In the genomic region with DNA sequence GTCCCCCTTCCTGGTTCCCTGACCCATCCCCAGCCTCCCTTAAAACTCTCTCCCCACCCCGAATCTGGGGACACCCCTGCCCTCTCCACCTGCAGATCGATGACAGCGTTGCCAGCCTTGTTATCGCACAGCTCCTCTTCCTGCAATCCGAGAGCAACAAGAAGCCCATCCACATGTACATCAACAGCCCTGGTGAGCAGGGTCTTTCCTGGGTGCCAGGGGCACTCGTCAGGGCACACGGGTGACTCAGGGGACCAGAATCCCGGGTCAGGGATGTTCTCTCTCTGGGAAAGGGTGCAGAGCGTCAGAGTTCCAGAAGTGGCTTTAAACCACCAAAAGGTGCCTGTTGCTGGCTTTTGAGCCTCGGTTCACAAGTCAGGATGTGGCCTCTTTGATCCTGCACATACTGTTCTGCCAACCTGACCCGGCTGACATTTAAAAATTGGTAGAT, we compare ENCODE assay signal across 8 cellular contexts. TPM values are rescaled to one million over a fixed set of nuclear protein-coding genes. Genes with fewer than 3 reads are reported as not detected.
DNase-seq lines count a peak whose midpoint lies in the region; ATAC-seq and TF ChIP-seq lines count a peak whose summit lies in the region.

No MANE protein-coding gene starts in this region.

- H3K9me3 ChIP-seq in SJCRH30 (replicated peaks): no peaks in the 10 kb centered on the region

- peak overlapping the region; percentile 79 for H3K4me3 Mint-ChIP-seq in Calu3 (ENCODE audit: low read depth, unreplicated experiment)
- H3K4me3 Mint-ChIP-seq in nephron: peak overlapping the region; percentile 89 to 94 (median 93)

- H3K4me1 Mint-ChIP-seq in Calu3 (ENCODE audit: low read depth, unreplicated experiment) (peaks cover 7% of the 10 kb centered on the region), nephron (peaks cover 18% of the 10 kb centered on the region)

- DNase-seq in Calu3: no peak
- DNase-seq in SJCRH30: no peak
- DNase-seq in coronary artery (ENCODE audit: low spot score): no peak
- DNase-seq in T1000 (lab: John Stamatoyannopoulos, UW): no peak
- no peak for DNase-seq in iPS-NIHi11 (ENCODE audit: low spot score)
- DNase-seq in middle frontal gyrus (ENCODE audit: extremely low spot score, low spot score): no peak

- H3K27ac Mint-ChIP-seq in Calu3 (ENCODE audit: unreplicated experiment) (peak overlapping the region; percentile 58), nephron (peak overlapping the region; percentile 77 to 82 (median 80))

- no peaks in the 10 kb centered on the region for H3K27me3 Mint-ChIP-seq in Calu3 (ENCODE audit: unreplicated experiment)
- H3K27me3 Mint-ChIP-seq in nephron (ENCODE audit: low read depth): peaks cover 3% of the 10 kb centered on the region

- no TSS peak for BruUV-seq in Calu3 (replicated peaks; lab: Mats Ljungman, UMichigan)

- ATAC-seq in GM21360 (IDR thresholded peaks at IDR 0.05; ENCODE audit: unreplicated experiment): no peak

- intact Hi-C loops in Calu3 (cut with micrococcal nuclease; ENCODE audit: unreplicated experiment): no loop called here

- H3K27me3 ChIP-seq in SJCRH30: no peaks in the 10 kb centered on the region

- peaks cover 41% of the 10 kb centered on the region for H3K36me3 Mint-ChIP-seq in Calu3 (ENCODE audit: insufficient read depth, unreplicated experiment)
- H3K36me3 Mint-ChIP-seq in nephron (ENCODE audit: low read depth): peaks cover 31% of the 10 kb centered on the region

- H3K4me1 ChIP-seq in SJCRH30: 0 out of 2 replicates have a peak, but pooled peaks cover 3% of the 10 kb centered on the region

- peak overlapping the region; percentile 94 for H3K4me3 ChIP-seq in SJCRH30
- H3K4me3 ChIP-seq in coronary artery: peak overlapping the region; percentile 98

- TF ChIP-seq CTCF in Calu3 (IDR thresholded peaks at IDR 0.05; ENCODE audit: unreplicated experiment) (no peak), coronary artery (IDR thresholded peaks at IDR 0.05) (no peak), nephron (IDR thresholded peaks at IDR 0.05; ENCODE audit: unreplicated experiment in 3 of 3) (no peak)

- CTCF ChIA-PET in Calu3 (lab: Charles Lee): no interaction called here

- no peaks in the 10 kb centered on the region for H3K9me3 Mint-ChIP-seq in Calu3 (ENCODE audit: low read depth, unreplicated experiment)
- H3K9me3 Mint-ChIP-seq in nephron: no peaks in the 10 kb centered on the region

- peaks cover 16% of the 10 kb centered on the region for H3K36me3 ChIP-seq in SJCRH30

- peak overlapping the region; percentile 82; the same call in 1 of the 2 replicates for H3K27ac ChIP-seq in SJCRH30
- peak overlapping the region; percentile 85 to 96 for H3K27ac ChIP-seq in coronary artery

RNA-seq across cellular contexts. Expression of gene CLPP, which starts 1.0 kb away (rescaled TPM):
- 50.4 and 53.4 TPM in 2 replicates for total RNA-seq in Calu3 (2022)
- total RNA-seq in SJCRH30 (2014; rRNA removed; shearing (Covaris generic)): 65.1 and 67.6 TPM in 2 replicates

RNA-seq across cellular contexts. Expression of gene ALKBH7, which starts 10.2 kb away (rescaled TPM):
- total RNA-seq in Calu3 (2022): 25.9 and 27.2 TPM in 2 replicates
- total RNA-seq in SJCRH30 (2014; rRNA removed; shearing (Covaris generic)): 24.6 and 28.5 TPM in 2 replicates

RNA-seq across cellular contexts. Expression of gene PSPN, which starts 13.4 kb away (rescaled TPM):
- total RNA-seq in Calu3 (2022): 1.7 and 2.4 TPM in 2 replicates
- 1.2 and 1.4 TPM in 2 replicates for total RNA-seq in SJCRH30 (2014; rRNA removed; shearing (Covaris generic))

RNA-seq across cellular contexts. Expression of gene ACER1, which starts 29.0 kb away (rescaled TPM):
- total RNA-seq in Calu3 (2022): not detected in 2 replicates
- total RNA-seq in SJCRH30 (2014; rRNA removed; shearing (Covaris generic)): not detected in 2 replicates

RNA-seq across cellular contexts. Expression of gene GTF2F1, which starts 30.6 kb away (rescaled TPM):
- total RNA-seq in Calu3 (2022): 39.2 and 40.9 TPM in 2 replicates
- 41.7 and 49.0 TPM in 2 replicates for total RNA-seq in SJCRH30 (2014; rRNA removed; shearing (Covaris generic))
